ENCODE assay signal across 18 cellular contexts in the genomic region with DNA sequence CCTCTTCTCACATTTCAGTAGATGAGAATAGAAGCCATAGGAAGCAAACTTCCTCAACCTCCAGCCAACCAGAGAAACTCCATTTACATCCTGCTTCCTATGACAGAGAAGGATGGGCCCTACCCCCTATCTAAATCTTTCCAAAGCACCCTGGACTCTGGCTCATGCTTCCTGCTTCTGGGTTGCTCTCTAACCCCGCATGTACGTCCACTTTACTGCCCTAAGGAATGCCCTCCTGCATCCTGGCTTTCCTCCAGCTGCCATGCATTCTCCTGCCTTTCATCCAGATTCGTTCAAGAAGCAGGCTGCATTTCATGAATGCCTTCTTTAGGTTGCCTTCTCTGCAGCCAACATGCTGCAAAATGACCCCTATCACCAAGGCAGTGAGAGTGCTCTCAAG.
DNase-seq lines count a peak whose midpoint lies in the region; ATAC-seq, FAIRE-seq and TF ChIP-seq lines count a peak whose summit lies in the region.
"Had no signal": no experiment of that assay in that cellular context is flagged by ENCODE, and none has a peak within 500 bp of the region (broad histone marks: within the 10 kb centered on the region; RNA-seq: fewer than 3 reads in every experiment).

No MANE protein-coding gene starts in this region.

- no peaks in the 10 kb centered on the region for H3F3A ChIP-seq in SK-N-SH (replicated peaks; ENCODE audit: insufficient read depth)

- no peak overlapping the region for H3K9ac ChIP-seq in SK-N-SH
- no peak overlapping the region for H3K9ac ChIP-seq in mesendoderm (ENCODE audit: low read length)

- 31% methylated on average over 3 of the region's 3 CpGs for WGBS in SK-N-SH (ENCODE audit: low lambda C conversion rate)
- WGBS in mesendoderm (ENCODE audit: extremely low coverage, insufficient coverage, low lambda C conversion rate), result no CpG with 5 or more reads among the region's 3 CpGs

- peak; percentile 15 for DNase-seq in AG10803 (ENCODE audit: low read depth)
- no peak for DNase-seq in SK-N-SH
- peak; percentile 18 for DNase-seq in fibroblast of peridontal ligament (ENCODE audit: extremely low read depth)
- peak; percentile 71 for DNase-seq in mesendoderm
- no peak for DNase-seq in cerebellar nuclear complex (lab: John Stamatoyannopoulos, UW)
- DNase-seq in GM19239 (ENCODE audit: insufficient read length, low spot score), result no peak
- no peak for DNase-seq in SIG-M5 (lab: John Stamatoyannopoulos, UW)
- DNase-seq: activated CD4-positive, alpha-beta T cell treated with anti-CD3 and anti-CD28 coated beads, Interleukin-2, amount 50 U/mL, for 1 hour; activated T-cell treated with anti-CD3 and anti-CD28 coated beads, Interleukin-2, amount 50 U/mL, for 48 hours; amygdala; DMS 273 treated with DMSO at 0.1 percent for 48 hours; lower lobe of right lung; NCI-H1694 treated with DMSO at 0.1 percent for 48 hours; NCI-H69; occipital lobe; RPMI8226; stimulated activated CD4-positive, alpha-beta T cell treated with anti-CD3 and anti-CD28 coated beads, Interleukin-15, amount 100 ng/mL, for 24 hours had no signal

- H3K4ac ChIP-seq in mesendoderm (ENCODE audit: low read depth, low read length), result no peak overlapping the region

- no peak overlapping the region for H3K23ac ChIP-seq in mesendoderm (ENCODE audit: low read length)

- H3K27me3 ChIP-seq in SK-N-SH (ENCODE audit: insufficient read depth) (no peaks in the 10 kb centered on the region), mesendoderm (ENCODE audit: insufficient read depth, low read length, poor library complexity) (no peaks in the 10 kb centered on the region)

- peak overlapping the region; percentile 17 for H3K4me2 ChIP-seq in SK-N-SH
- no peak overlapping the region for H3K4me2 ChIP-seq in mesendoderm (ENCODE audit: low read length)

- TF ChIP-seq EP300 in SK-N-SH (IDR thresholded peaks at IDR 0.05; ENCODE audit: borderline replicate concordance in 1 of 2, low read depth in 1 of 2, low read length in 1 of 2), result no peak

- H3K27ac ChIP-seq in SK-N-SH (ENCODE audit: low read depth in 2 of 2, low read length in 1 of 2) (peak overlapping the region in 1 of 2 experiments; percentile 23; a peak in 2 of 4 replicates), mesendoderm (ENCODE audit: low read depth, low read length) (no peak overlapping the region)
- H3K27ac ChIP-seq: lower lobe of right lung had no signal

- POLR2A ChIA-PET in SK-N-SH (lab: Yijun Ruan, JAX), result no interaction called here

- H2BK5ac ChIP-seq in mesendoderm (ENCODE audit: low read length), result no peak overlapping the region

- no peaks in the 10 kb centered on the region for H3K9me3 ChIP-seq in SK-N-SH
- H3K9me3 ChIP-seq: lower lobe of right lung had no signal

- no peak overlapping the region for H4K5ac ChIP-seq in mesendoderm (ENCODE audit: low read length)

- no peaks in the 10 kb centered on the region for H4K20me1 ChIP-seq in SK-N-SH (ENCODE audit: insufficient read depth)

- H3K79me2 ChIP-seq in SK-N-SH (ENCODE audit: insufficient read depth) (no peaks in the 10 kb centered on the region), mesendoderm (ENCODE audit: control insufficient read depth, insufficient read depth, low read length) (no peaks in the 10 kb centered on the region)

- no peak overlapping the region for H2BK120ac ChIP-seq in mesendoderm (ENCODE audit: low read depth, low read length)

- H2BK15ac ChIP-seq in mesendoderm (replicated peaks; ENCODE audit: low read depth), result no peak overlapping the region

- TF ChIP-seq RAD21 in SK-N-SH (IDR thresholded peaks at IDR 0.05; ENCODE audit: low read length), result no peak

- TF ChIP-seq CTCF in AG10803 (conservative IDR thresholded peaks at IDR 0.05; ENCODE audit: low read length), result no peak
- no peak for TF ChIP-seq CTCF in SK-N-SH (IDR thresholded peaks at IDR 0.05)

- no peak overlapping the region for H4K8ac ChIP-seq in mesendoderm (ENCODE audit: low read depth, low read length)

- H3K79me1 ChIP-seq in mesendoderm (ENCODE audit: low read length), result no peaks in the 10 kb centered on the region

- CTCF ChIA-PET in SK-N-SH (lab: Yijun Ruan, JAX), result interaction anchor here (1.2 to 1.5 kb wide), 3 partner anchors 21 to 239 kb away, joined by 3 to 7 read pairs (median 5); no protein-coding TSS in a partner anchor

- H2AK5ac ChIP-seq in mesendoderm (ENCODE audit: low read length), result no peak overlapping the region

- peaks cover 8 to 14% of the 10 kb centered on the region in 2 experiments; a peak in 2 of 4 replicates for H3K4me1 ChIP-seq in SK-N-SH (ENCODE audit: control insufficient read depth in 1 of 2, insufficient read depth in 2 of 2, low read depth in 1 of 2, low read length in 1 of 2)
- peaks cover 7% of the 10 kb centered on the region for H3K4me1 ChIP-seq in mesendoderm (ENCODE audit: control insufficient read depth, low read depth, low read length)

- H3K36me3 ChIP-seq in SK-N-SH (replicated peaks in 1 of 2; ENCODE audit: control insufficient read depth in 1 of 2, insufficient read depth in 2 of 2, low read length in 1 of 2) (peaks cover 0 to 2% of the 10 kb centered on the region in 2 experiments), mesendoderm (ENCODE audit: control insufficient read depth, insufficient read depth, low read length) (no peaks in the 10 kb centered on the region)
- H3K36me3 ChIP-seq: lower lobe of right lung had no signal

- H2AFZ ChIP-seq in SK-N-SH (ENCODE audit: low read depth), result no peak overlapping the region

- no peak for FAIRE-seq in GM19239 (lab: Jason Lieb, UNC)

- H3K9me2 ChIP-seq in SK-N-SH, result no peaks in the 10 kb centered on the region

- H3K56ac ChIP-seq in mesendoderm (ENCODE audit: low read length), result no peak overlapping the region

- no peak for ATAC-seq in GM21723 (IDR thresholded peaks at IDR 0.05; ENCODE audit: unreplicated experiment)
- ATAC-seq: lower lobe of right lung had no signal

- no peak overlapping the region for H3K18ac ChIP-seq in mesendoderm (ENCODE audit: low read length)

- H3K4me3 ChIP-seq in AG10803 (ENCODE audit: low read length), result no peak overlapping the region
- H3K4me3 ChIP-seq in SK-N-SH (ENCODE audit: low read depth in 2 of 2, low read length in 1 of 2), result no peak overlapping the region
- no peak overlapping the region for H3K4me3 ChIP-seq in mesendoderm (ENCODE audit: low read length)
- H3K4me3 ChIP-seq: lower lobe of right lung had no signal

TF ChIP-seq in SK-N-SH, 30 proteins besides CTCF, POLR2A, EP300 and RAD21:
- TF ChIP-seq TCF12 (IDR thresholded peaks at IDR 0.05) (peak; percentile 24; the same call in 1 of the 2 replicates), SIN3A (IDR thresholded peaks at IDR 0.05; ENCODE audit: borderline replicate concordance, low read depth, low read length) (no peak), ELF1 (IDR thresholded peaks at IDR 0.05) (peak; percentile 10; the same call in 1 of the 2 replicates)

Comparison
In these comparisons a context has a peak if more than half of its experiments do, and no peak if none do; other contexts are left out.
1. DNase-seq: peak in AG10803 (single experiment), fibroblast of peridontal ligament (single experiment) and mesendoderm (single experiment); none in SK-N-SH (single experiment), cerebellar nuclear complex (0 of 2), GM19239 (single experiment) and SIG-M5 (single experiment).